Comparison of ENCODE assay signal across 26 cellular contexts in genomic region chr11:111674941-111675340, GRCh38.
"Had no signal": no experiment of that assay in that cellular context is flagged by ENCODE, and none has a peak within 500 bp of the region (broad histone marks: within the 10 kb centered on the region; RNA-seq: fewer than 3 reads in every experiment).

No MANE protein-coding gene starts in this region.

- DNase-seq: activated CD4-positive, alpha-beta T cell treated with anti-CD3 and anti-CD28 coated beads for 48 hours; activated CD4-positive, alpha-beta T cell treated with anti-CD3 and anti-CD28 coated beads, Interleukin-2, amount 50 U/mL, for 48 hours; activated CD8-positive, alpha-beta memory T cell treated with anti-CD3 and anti-CD28 coated beads for 24 hours; activated effector memory CD4-positive, alpha-beta T cell treated with anti-CD3 and anti-CD28 coated beads, Interleukin-2, amount 50 U/mL, for 16 hours; activated naive CD4-positive, alpha-beta T cell treated with anti-CD3 and anti-CD28 coated beads for 36 hours; activated naive CD8-positive, alpha-beta T cell treated with anti-CD3 and anti-CD28 coated beads, Interleukin-2, amount 10 ng/mL, durations not matched to agents 7 days and 5 days; activated T-cell treated with anti-CD3 and anti-CD28 coated beads, Interleukin-2, amount 50 U/mL, for 1 hour; caudate nucleus; cortex of kidney; hippocampal formation; kidney; left colon; mammary epithelial cell; naive thymus-derived CD4-positive, alpha-beta T cell; ovary; right lobe of liver; stimulated activated CD4-positive, alpha-beta T cell treated with anti-CD3 and anti-CD28 coated beads, Interleukin-2, amount 100 ng/mL, for 48 hours; stimulated activated naive CD8-positive, alpha-beta T cell treated with anti-CD3 and anti-CD28 coated beads, Interleukin-15, Interleukin-2, amounts not matched to agents 100 U/mL and 50 U/mL, for 24 hours; T1000; trophoblast cell; WERI-Rb-1 had no signal

- ATAC-seq: activated CD4-positive, CD25-positive, alpha-beta regulatory T cell treated with anti-CD3 and anti-CD28 coated beads, Interleukin-2, amount 50 U/mL, for 24 hours; gastroesophageal sphincter; left colon; naive thymus-derived CD4-positive, alpha-beta T cell; right lobe of liver; stimulated activated naive CD8-positive, alpha-beta T cell treated with anti-CD3 and anti-CD28 coated beads, Interleukin-15, Interleukin-2, amounts not matched to agents 100 U/mL and 50 U/mL, for 24 hours had no signal

- H3K4me1 ChIP-seq: right lobe of liver, vagina had no signal

- H3K27ac ChIP-seq: ascending aorta, gastroesophageal sphincter, ovary, right lobe of liver, thoracic aorta, vagina, WERI-Rb-1 had no signal

- H3K36me3 ChIP-seq: ovary had no signal

- H3K4me3 ChIP-seq: ascending aorta, gastroesophageal sphincter, ovary, right lobe of liver, thoracic aorta, vagina had no signal

- H3K9me3 ChIP-seq: ascending aorta, gastroesophageal sphincter, ovary, right lobe of liver, thoracic aorta, vagina had no signal

- H3K27me3 ChIP-seq: ascending aorta, gastroesophageal sphincter, ovary, right lobe of liver, vagina had no signal
